16 cellular contexts compared by ENCODE assay signal in genomic region chr7:79531116-79531515, GRCh38.
A peak's percentile ranks its signal among the peaks of the same experiment; 100 is the strongest.
DNase-seq lines count a peak whose midpoint lies in the region; TF ChIP-seq lines count a peak whose summit lies in the region.
"Had no signal": no experiment of that assay in that cellular context is flagged by ENCODE, and none has a peak within 500 bp of the region (broad histone marks: within the 10 kb centered on the region; RNA-seq: fewer than 3 reads in every experiment).

No MANE protein-coding gene starts in this region.

- POLR2A ChIA-PET in OCI-LY7 (lab: Charles Lee) = no interaction called here

- CTCF ChIA-PET in OCI-LY7 (lab: Charles Lee; ENCODE audit: unreplicated experiment) = no interaction called here

- intact Hi-C loops in OCI-LY7 (cut with micrococcal nuclease; ENCODE audit: unreplicated experiment) = no loop called here

- H3K4me1 Mint-ChIP-seq in neural crest cell = peaks cover 25% of the 10 kb centered on the region
- H3K4me1 Mint-ChIP-seq: CD8-positive, alpha-beta memory T cell had no signal

- H3K4me3 Mint-ChIP-seq in neural crest cell = no peak overlapping the region
- H3K4me3 Mint-ChIP-seq: CD8-positive, alpha-beta memory T cell had no signal

- no peaks in the 10 kb centered on the region for H3K27me3 Mint-ChIP-seq in neural crest cell (ENCODE audit: low read depth)
- H3K27me3 Mint-ChIP-seq: CD8-positive, alpha-beta memory T cell had no signal

- no peak overlapping the region for H3K27ac ChIP-seq in OCI-LY7 (ENCODE audit: low read depth, low read length, poor library complexity, severe bottlenecking)
- H3K27ac ChIP-seq: BLaER1 had no signal

- H3K4me1 ChIP-seq in OCI-LY7 (ENCODE audit: insufficient read depth, low read length, poor library complexity, severe bottlenecking) = no peaks in the 10 kb centered on the region
- H3K4me1 ChIP-seq: BLaER1 had no signal

- H3K36me3 ChIP-seq in OCI-LY7 (ENCODE audit: insufficient read depth, low read length) = no peaks in the 10 kb centered on the region
- H3K36me3 ChIP-seq: BLaER1, HAP-1 had no signal

- no peaks in the 10 kb centered on the region for H3K9me3 ChIP-seq in OCI-LY7 (ENCODE audit: low read length)
- H3K9me3 ChIP-seq: BLaER1, HAP-1 had no signal

- H3K9me2 ChIP-seq in OCI-LY7 (ENCODE audit: insufficient read depth, low read length) = no peaks in the 10 kb centered on the region

- H4K20me1 ChIP-seq in OCI-LY7 (ENCODE audit: insufficient read depth, low read length) = no peaks in the 10 kb centered on the region
- H4K20me1 ChIP-seq: BLaER1 had no signal

- peak overlapping the region; percentile 19 for H3K27ac Mint-ChIP-seq in neural crest cell (ENCODE audit: unreplicated experiment)
- H3K27ac Mint-ChIP-seq: CD8-positive, alpha-beta memory T cell had no signal

- TF ChIP-seq CTCF in neural crest cell (conservative IDR thresholded peaks at IDR 0.05) (no peak), OCI-LY7 (conservative IDR thresholded peaks at IDR 0.05; ENCODE audit: low read length) (no peak)

- DNase-seq in NCI-H1417 (lab: John Stamatoyannopoulos, UW) (peak in 2 of 3 experiments; percentile 12 to 45), NCI-H1417 treated with DMSO at 0.1 percent for 48 hours (lab: John Stamatoyannopoulos, UW) (no peak), NCI-H69 (lab: John Stamatoyannopoulos, UW) (peak; percentile 77), SW480 (ENCODE audit: low spot score) (peak; percentile 16), neural crest cell (ENCODE audit: low read depth, low spot score) (no peak), OCI-LY7 (ENCODE audit: low spot score) (no peak), NCI-H187 (lab: John Stamatoyannopoulos, UW) (no peak)
- DNase-seq in central memory CD4-positive, alpha-beta T cell = no peak
- DNase-seq: 8988T; AML-193; CD8-positive, alpha-beta memory T cell; DMS79; GOT3 had no signal

- peaks cover 3% of the 10 kb centered on the region for H3K36me3 Mint-ChIP-seq in neural crest cell (ENCODE audit: low read depth)
- H3K36me3 Mint-ChIP-seq: CD8-positive, alpha-beta memory T cell had no signal

- H3K79me2 ChIP-seq in OCI-LY7 (ENCODE audit: insufficient read depth, low read depth, low read length) = no peaks in the 10 kb centered on the region

- no peak overlapping the region for H2AFZ ChIP-seq in OCI-LY7 (ENCODE audit: low read length)

- H3K9me3 Mint-ChIP-seq in neural crest cell = peaks cover 3% of the 10 kb centered on the region

- BruUV-seq in OCI-LY7 (replicated peaks; lab: Mats Ljungman, UMichigan) = no TSS peak

- H3K4me2 ChIP-seq in OCI-LY7 (ENCODE audit: low read length) = no peak overlapping the region
- H3K4me2 ChIP-seq: BLaER1 had no signal

- no peak overlapping the region for H3K4me3 ChIP-seq in OCI-LY7 (ENCODE audit: low read depth, low read length, poor library complexity, severe bottlenecking)
- H3K4me3 ChIP-seq: BLaER1, GM12878, HAP-1 had no signal

Comparison
In these comparisons a context has a peak if more than half of its experiments do, and no peak if none do; other contexts are left out.
1. DNase-seq: peak in NCI-H1417 (2 of 3), NCI-H69 (single experiment) and SW480 (single experiment); none in NCI-H1417 treated with DMSO at 0.1 percent for 48 hours (single experiment), neural crest cell (single experiment), OCI-LY7 (single experiment), NCI-H187 (0 of 2) and central memory CD4-positive, alpha-beta T cell (single experiment).